Comparison of ENCODE assay signal across 11 cellular contexts in the genomic region with DNA sequence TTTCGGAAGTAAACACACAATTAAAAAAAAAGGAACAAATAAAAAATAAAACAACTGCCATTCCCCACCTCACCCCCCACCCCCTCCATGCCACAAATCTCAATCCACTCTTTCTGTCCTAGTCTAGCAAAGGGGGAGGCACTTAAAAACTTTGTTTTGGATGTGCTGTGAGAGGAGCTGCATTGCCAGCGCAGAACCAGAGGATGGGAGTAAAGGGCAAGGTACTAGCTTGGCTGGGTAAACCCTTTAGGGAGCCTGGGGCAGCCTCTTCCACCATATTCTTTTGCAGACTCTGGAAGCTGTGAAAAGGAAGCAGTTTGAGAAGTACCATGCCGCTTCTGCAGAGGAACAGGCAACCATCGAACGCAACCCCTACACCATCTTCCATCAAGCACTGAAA. TPM values are rescaled to one million over a fixed set of nuclear protein-coding genes. Genes with fewer than 3 reads are reported as not detected.
DNase-seq lines count a peak whose midpoint lies in the region; ATAC-seq and TF ChIP-seq lines count a peak whose summit lies in the region.
"Had no signal": no experiment of that assay in that cellular context is flagged by ENCODE, and none has a peak within 500 bp of the region (broad histone marks: within the 10 kb centered on the region; RNA-seq: fewer than 3 reads in every experiment).

No MANE protein-coding gene starts in this region.

- no peak for TF ChIP-seq CTCF in left ventricle myocardium inferior (IDR thresholded peaks at IDR 0.05; ENCODE audit: borderline replicate concordance)
- TF ChIP-seq CTCF in heart left ventricle (IDR thresholded peaks at IDR 0.05), result no peak
- TF ChIP-seq CTCF in epithelial cell of proximal tubule (conservative IDR thresholded peaks at IDR 0.05; ENCODE audit: low read depth, low read length), result no peak
- TF ChIP-seq CTCF in type B pancreatic cell (conservative IDR thresholded peaks at IDR 0.05), result no peak

- H3K27me3 Mint-ChIP-seq in type B pancreatic cell, result no peaks in the 10 kb centered on the region

- H3K27me3 ChIP-seq in left ventricle myocardium inferior (ENCODE audit: low read depth) (no peaks in the 10 kb centered on the region), heart left ventricle (no peaks in the 10 kb centered on the region)
- H3K27me3 ChIP-seq: testis had no signal

- intact Hi-C loops in left ventricle myocardium inferior (cut with micrococcal nuclease) (no loop called here), heart left ventricle (cut with DNase I) (no loop called here)

- H3K4me3 ChIP-seq in left ventricle myocardium inferior (peak overlapping the region; percentile 93), heart left ventricle (peak overlapping the region in 4 of 12 donors; percentile 6 to 100 (median 80)), SK-N-MC (peak overlapping the region; percentile 90), epithelial cell of proximal tubule (ENCODE audit: low read depth, low read length) (peak overlapping the region; percentile 99)

- WGBS in heart left ventricle, 4 donors, result 91 to 97% (median 94%) methylated on average over 5 of the region's 5 CpGs

- H3K27ac ChIP-seq in left ventricle myocardium inferior (replicated peaks), result no peak overlapping the region
- no peak overlapping the region for H3K27ac ChIP-seq in heart left ventricle
- no peak overlapping the region for H3K27ac ChIP-seq in SK-N-MC

- H3K9me3 ChIP-seq in left ventricle myocardium inferior (replicated peaks), result no peaks in the 10 kb centered on the region
- no peaks in the 10 kb centered on the region for H3K9me3 ChIP-seq in heart left ventricle
- no peaks in the 10 kb centered on the region for H3K9me3 ChIP-seq in SK-N-MC (ENCODE audit: low read depth, low read length)
- H3K9me3 ChIP-seq: testis had no signal

- peak overlapping the region; percentile 99 for H3K27ac Mint-ChIP-seq in type B pancreatic cell

- H3K4me1 Mint-ChIP-seq in type B pancreatic cell (ENCODE audit: unreplicated experiment), result peaks cover 15% of the 10 kb centered on the region

- ATAC-seq in heart left ventricle, result no peak
- ATAC-seq in HG02678 (IDR thresholded peaks at IDR 0.05; ENCODE audit: unreplicated experiment), result no peak

- H3K36me3 Mint-ChIP-seq in type B pancreatic cell, result peaks cover 6% of the 10 kb centered on the region

- H3K9me3 Mint-ChIP-seq in type B pancreatic cell, result no peaks in the 10 kb centered on the region

- peaks cover 60% of the 10 kb centered on the region for H3K4me1 ChIP-seq in left ventricle myocardium inferior
- H3K4me1 ChIP-seq in heart left ventricle, result peaks cover 17 to 54% (median 29%) of the 10 kb centered on the region in 12 donors

- no peak for TF ChIP-seq POLR2A in heart left ventricle (IDR thresholded peaks at IDR 0.05)

- DNase-seq in left ventricle myocardium inferior (no peak), heart left ventricle (no peak), SK-N-MC (ENCODE audit: low read depth, low spot score) (no peak), epithelial cell of proximal tubule (ENCODE audit: low read depth) (no peak), type B pancreatic cell (ENCODE audit: extremely low spot score, unreplicated experiment) (no peak), NCI-H2107 (lab: John Stamatoyannopoulos, UW) (no peak), DMS153 treated with DMSO at 0.1 percent for 48 hours (lab: John Stamatoyannopoulos, UW; ENCODE audit: unreplicated experiment) (no peak)
- DNase-seq: activated CD4-positive, alpha-beta T cell treated with anti-CD3 and anti-CD28 coated beads for 4 hours; OCI-M1; testis had no signal

- peaks cover 47% of the 10 kb centered on the region for H3K36me3 ChIP-seq in left ventricle myocardium inferior
- H3K36me3 ChIP-seq in heart left ventricle, result peaks cover 0 to 46% (median 42%) of the 10 kb centered on the region in 9 donors
- peaks cover 28% of the 10 kb centered on the region for H3K36me3 ChIP-seq in SK-N-MC (ENCODE audit: insufficient read depth, low read length)

- peak overlapping the region; percentile 99 for H3K4me3 Mint-ChIP-seq in type B pancreatic cell

- H3K9ac ChIP-seq in SK-N-MC (ENCODE audit: insufficient read length), result peak overlapping the region; percentile 97

RNA-seq across cellular contexts. Expression of a gene that starts 1.4 kb away (rescaled TPM):
- total RNA-seq in left ventricle myocardium inferior, result 115 TPM
- 100 to 1,000 TPM in 8 of 9 donors, 10 to 100 TPM in 1; 76.7 to 143 (median 116) TPM for total RNA-seq in heart left ventricle
- polyA plus RNA-seq in heart left ventricle, result 100 to 1,000 TPM; 109 to 110 TPM
- 91.2 and 95.6 TPM in 2 replicates for total RNA-seq in epithelial cell of proximal tubule
- 67.0 and 70.9 TPM in 2 replicates for total RNA-seq in type B pancreatic cell (ENCODE audit: low replicate concordance)

RNA-seq across cellular contexts. Expression of a gene that starts 1.6 kb away (rescaled TPM):
- total RNA-seq in left ventricle myocardium inferior (18.8 TPM), heart left ventricle (10 to 100 TPM; 15.8 to 31.0 (median 23.3) TPM), epithelial cell of proximal tubule (15.3 and 19.5 TPM in 2 replicates), type B pancreatic cell (ENCODE audit: low replicate concordance) (49.7 and 64.4 TPM in 2 replicates)
- 10 to 100 TPM; 13.0 to 22.4 TPM for polyA plus RNA-seq in heart left ventricle

RNA-seq across cellular contexts. Expression of a gene that starts 8.0 kb away (rescaled TPM):
- total RNA-seq in left ventricle myocardium inferior (11.9 TPM), heart left ventricle (10 to 100 TPM; 13.1 to 34.7 (median 18.6) TPM), epithelial cell of proximal tubule (19.1 and 26.5 TPM in 2 replicates), type B pancreatic cell (ENCODE audit: low replicate concordance) (11.9 and 16.6 TPM in 2 replicates)
- 10 to 100 TPM in 1 of 2 donors, 1 to 10 TPM in 1; 8.6 to 27.8 TPM for polyA plus RNA-seq in heart left ventricle

RNA-seq across cellular contexts. Expression of a gene that starts 26.2 kb away (rescaled TPM):
- total RNA-seq in left ventricle myocardium inferior (16.0 TPM), heart left ventricle (10 to 100 TPM in 6 of 9 donors, 1 to 10 TPM in 3; 7.0 to 27.9 (median 11.7) TPM), epithelial cell of proximal tubule (10.5 and 25.7 TPM in 2 replicates), type B pancreatic cell (ENCODE audit: low replicate concordance) (17.0 and 17.8 TPM in 2 replicates)
- polyA plus RNA-seq in heart left ventricle, result 10 to 100 TPM; 15.9 to 23.3 TPM

RNA-seq across cellular contexts. Expression of a gene that starts 57.6 kb away (rescaled TPM):
- total RNA-seq in left ventricle myocardium inferior (21.2 TPM), heart left ventricle (10 to 100 TPM in 8 of 9 donors, 1 to 10 TPM in 1; 9.4 to 40.9 (median 21.5) TPM), epithelial cell of proximal tubule (43.2 and 57.4 TPM in 2 replicates), type B pancreatic cell (ENCODE audit: low replicate concordance) (63.3 and 84.1 TPM in 2 replicates)
- 10 to 100 TPM; 14.3 to 27.6 TPM for polyA plus RNA-seq in heart left ventricle
